ENCODE assay signal across 19 cellular contexts in genomic region chr6:5163233-5163632, GRCh38.
DNase-seq lines count a peak whose midpoint lies in the region; ATAC-seq and TF ChIP-seq lines count a peak whose summit lies in the region.
"Had no signal": no experiment of that assay in that cellular context is flagged by ENCODE, and none has a peak within 500 bp of the region (broad histone marks: within the 10 kb centered on the region; RNA-seq: fewer than 3 reads in every experiment).

No MANE protein-coding gene starts in this region.

- intact Hi-C loops in right lobe of liver (cut with DNase I), result no loop called here

- peak; percentile 64 for DNase-seq in DMS 273 (lab: John Stamatoyannopoulos, UW; ENCODE audit: unreplicated experiment)
- DNase-seq in DMS 273 treated with DMSO at 0.1 percent for 48 hours (lab: John Stamatoyannopoulos, UW), result no peak
- DNase-seq in NCI-H2171 treated with DMSO at 0.1 percent for 48 hours (lab: John Stamatoyannopoulos, UW), result peak; percentile 74
- DNase-seq in middle frontal gyrus (ENCODE audit: extremely low spot score, low spot score), result peak; percentile 53
- DNase-seq in NCI-H146 treated with DMSO at 0.1 percent for 48 hours (lab: John Stamatoyannopoulos, UW; ENCODE audit: unreplicated experiment), result no peak
- no peak for DNase-seq in T-helper 1 cell
- no peak for DNase-seq in right lobe of liver
- DNase-seq: Caco-2; CD4-positive, CD25-positive, alpha-beta regulatory T cell; CD8-positive, alpha-beta T cell; DMS53; DMS79 treated with DMSO at 0.1 percent for 48 hours; GF-D8; H9 had no signal

- ATAC-seq in right lobe of liver, result no peak
- ATAC-seq: CD8-positive, alpha-beta T cell; GM23338; HCT116 had no signal

- no peak overlapping the region for H3K27ac ChIP-seq in right lobe of liver
- H3K27ac ChIP-seq: 22Rv1, BLaER1, C4-2B had no signal

- no peak for TF ChIP-seq POLR2A in right lobe of liver (IDR thresholded peaks at IDR 0.05)

- H3K4me3 ChIP-seq in right lobe of liver, result no peak overlapping the region
- H3K4me3 ChIP-seq: BLaER1, GM23338 had no signal

- no peak for TF ChIP-seq CTCF in right lobe of liver (IDR thresholded peaks at IDR 0.05)

- WGBS in right lobe of liver (ENCODE audit: insufficient coverage, low coverage, low lambda C conversion rate, missing lambda C conversion rate), result 93% methylated on average over 6 of the region's 6 CpGs

- no peaks in the 10 kb centered on the region for H3K4me1 ChIP-seq in right lobe of liver
- H3K4me1 ChIP-seq: Caco-2 had no signal

- H3K36me3 ChIP-seq in right lobe of liver, result no peaks in the 10 kb centered on the region

- no peaks in the 10 kb centered on the region for H3K9me3 ChIP-seq in right lobe of liver
- H3K9me3 ChIP-seq: BLaER1, Caco-2 had no signal

- H3K27me3 ChIP-seq in right lobe of liver, result no peaks in the 10 kb centered on the region
- H3K27me3 ChIP-seq: BLaER1 had no signal

Comparison
In these comparisons a context has a peak if more than half of its experiments do, and no peak if none do; other contexts are left out.
1. DNase-seq: peak in DMS 273 (single experiment), NCI-H2171 treated with DMSO at 0.1 percent for 48 hours (single experiment) and middle frontal gyrus (single experiment); none in DMS 273 treated with DMSO at 0.1 percent for 48 hours (single experiment), NCI-H146 treated with DMSO at 0.1 percent for 48 hours (single experiment), T-helper 1 cell (0 of 5) and right lobe of liver (0 of 3).